Comparison of ENCODE assay signal across 29 cellular contexts in genomic region chrX:130020661-130021324, GRCh38.
"Had no signal": no experiment of that assay in that cellular context is flagged by ENCODE, and none has a peak within 500 bp of the region (broad histone marks: within the 10 kb centered on the region; RNA-seq: fewer than 3 reads in every experiment).

No MANE protein-coding gene starts in this region.

- H3K4me3 ChIP-seq: neural progenitor cell, pancreas, prostate gland, right atrium auricular region, right lobe of liver, sigmoid colon, suprapubic skin, testis, tibial artery, transverse colon, upper lobe of right lung, uterus had no signal

- H3K9me3 ChIP-seq: pancreas, prostate gland, right atrium auricular region, right lobe of liver, sigmoid colon, suprapubic skin, testis, tibial artery, transverse colon, upper lobe of right lung, uterus had no signal

- H3K4me1 ChIP-seq: neural progenitor cell, pancreas, prostate gland, right atrium auricular region, right lobe of liver, upper lobe of right lung, uterus had no signal

- H3K27ac Mint-ChIP-seq: naive thymus-derived CD4-positive, alpha-beta T cell; natural killer cell; nephron; neural progenitor cell; stimulated activated memory B cell treated with anti-CD40 and anti-IgM and Interleukin-4, amounts not matched to agents 10 μg/mL and 1 μg/mL and 100 μg/mL, for 72 hours; stimulated activated naive CD8-positive, alpha-beta T cell treated with anti-CD3 and anti-CD28 coated beads, Interleukin-15, amount 100 ng/mL, for 72 hours; type B pancreatic cell had no signal

- DNase-seq: naive thymus-derived CD4-positive, alpha-beta T cell; natural killer cell; occipital lobe; pancreas; retina; right lobe of liver; sigmoid colon; small intestine; stimulated activated CD4-positive, alpha-beta T cell treated with anti-CD3 and anti-CD28 coated beads, Interleukin-12 subunit alpha, Interleukin-12 subunit beta, amount 100 ng/mL, for 4 hours; stimulated activated CD4-positive, alpha-beta T cell treated with anti-CD3 and anti-CD28 coated beads, Interleukin-1b, Interleukin-23, amount 100 ng/mL, for 48 hours; stimulated activated CD4-positive, alpha-beta T cell treated with anti-CD3 and anti-CD28 coated beads, Interleukin-4, amount 100 ng/mL, for 1 hour; stimulated activated CD4-positive, alpha-beta T cell treated with anti-CD3 and anti-CD28 coated beads, Interleukin-4, amount 100 ng/mL, for 4 hours; stimulated activated CD8-positive, alpha-beta memory T cell treated with anti-CD3 and anti-CD28 coated beads, Interleukin-4, amount 100 ng/mL, for 48 hours; stimulated activated naive CD4-positive, alpha-beta T cell; stimulated activated naive CD8-positive, alpha-beta T cell treated with anti-CD3 and anti-CD28 coated beads, Interleukin-15, amount 100 ng/mL, for 72 hours; stimulated activated naive CD8-positive, alpha-beta T cell treated with anti-CD3 and anti-CD28 coated beads, Interleukin-15, Interleukin-2, amounts not matched to agents 100 U/mL and 50 U/mL, for 24 hours; substantia nigra; testis; tibial artery; transverse colon; upper lobe of right lung; uterus had no signal

- H3K36me3 ChIP-seq: neural progenitor cell, pancreas, prostate gland, transverse colon, uterus had no signal

- H3K36me3 Mint-ChIP-seq: natural killer cell had no signal

- H3K27me3 ChIP-seq: neural progenitor cell, pancreas, right atrium auricular region, right lobe of liver, sigmoid colon, suprapubic skin, testis, tibial artery, transverse colon, upper lobe of right lung, uterus had no signal

- H3K27ac ChIP-seq: neural progenitor cell, pancreas, prostate gland, right atrium auricular region, right lobe of liver, sigmoid colon, suprapubic skin, testis, tibial artery, transverse colon, upper lobe of right lung, uterus had no signal

- H3K4me3 Mint-ChIP-seq: naive thymus-derived CD4-positive, alpha-beta T cell; natural killer cell; nephron; neural progenitor cell; stimulated activated memory B cell treated with anti-CD40 and anti-IgM and Interleukin-4, amounts not matched to agents 10 μg/mL and 1 μg/mL and 100 μg/mL, for 72 hours; stimulated activated naive CD8-positive, alpha-beta T cell treated with anti-CD3 and anti-CD28 coated beads, Interleukin-15, amount 100 ng/mL, for 72 hours; type B pancreatic cell had no signal

- H3K27me3 Mint-ChIP-seq: naive thymus-derived CD4-positive, alpha-beta T cell; stimulated activated memory B cell treated with anti-CD40 and anti-IgM and Interleukin-4, amounts not matched to agents 10 μg/mL and 1 μg/mL and 100 μg/mL, for 72 hours; stimulated activated naive CD8-positive, alpha-beta T cell treated with anti-CD3 and anti-CD28 coated beads, Interleukin-15, amount 100 ng/mL, for 72 hours; type B pancreatic cell had no signal

- H3K9me3 Mint-ChIP-seq: naive thymus-derived CD4-positive, alpha-beta T cell; natural killer cell; nephron; neural progenitor cell; stimulated activated memory B cell treated with anti-CD40 and anti-IgM and Interleukin-4, amounts not matched to agents 10 μg/mL and 1 μg/mL and 100 μg/mL, for 72 hours; stimulated activated naive CD8-positive, alpha-beta T cell treated with anti-CD3 and anti-CD28 coated beads, Interleukin-15, amount 100 ng/mL, for 72 hours; type B pancreatic cell had no signal

- ATAC-seq: naive thymus-derived CD4-positive, alpha-beta T cell; natural killer cell; pancreas; right lobe of liver; stimulated activated memory B cell treated with anti-CD40 and anti-IgM and Interleukin-4, amounts not matched to agents 10 μg/mL and 1 μg/mL and 100 μg/mL, for 72 hours; stimulated activated naive CD8-positive, alpha-beta T cell treated with anti-CD3 and anti-CD28 coated beads, Interleukin-15, amount 100 ng/mL, for 72 hours; stimulated activated naive CD8-positive, alpha-beta T cell treated with anti-CD3 and anti-CD28 coated beads, Interleukin-15, Interleukin-2, amounts not matched to agents 100 U/mL and 50 U/mL, for 24 hours; upper lobe of right lung had no signal
